1 cellular context compared by ENCODE assay signal in genomic region chr6:31814677-31815024, GRCh38.
A peak's percentile ranks its signal among the peaks of the same experiment; 100 is the strongest.
TF ChIP-seq lines count a peak whose summit lies in the region.

No MANE protein-coding gene starts in this region.

TF ChIP-seq in K562, 482 proteins besides CTCF, POLR2A, EP300 and RAD21 (continues in another document):
- TF ChIP-seq ZNF561 (CRISPR knock-in tag; conservative IDR thresholded peaks at IDR 0.05) (peak; percentile 63; the same call in 1 of the 2 replicates), BRD9 (IDR thresholded peaks at IDR 0.05; ENCODE audit: low read depth, partially characterized antibody) (peak; percentile 95), POLR2AphosphoS5 (IDR thresholded peaks at IDR 0.05; ENCODE audit: control insufficient read depth, insufficient read depth, low read depth, low read length) (peak; percentile 72; the same call in 1 of the 2 replicates), CHD1 (IDR thresholded peaks at IDR 0.05; ENCODE audit: low read length) (peak; percentile 83), MEIS2 (IDR thresholded peaks at IDR 0.05; ENCODE audit: partially characterized antibody) (peak; percentile 69), THRAP3 (IDR thresholded peaks at IDR 0.05; ENCODE audit: borderline replicate concordance) (no peak), DPF2 (IDR thresholded peaks at IDR 0.05) (peak; percentile 85), RNF2 (IDR thresholded peaks at IDR 0.05) (peak; percentile 27; the same call in 1 of the 2 replicates), ZNF445 (CRISPR knock-in tag; IDR thresholded peaks at IDR 0.05; ENCODE audit: low read depth) (peak; percentile 60; the same call in 1 of the 2 replicates), UBTF (IDR thresholded peaks at IDR 0.05; ENCODE audit: borderline replicate concordance in 1 of 2, low read depth in 2 of 2, low read length in 2 of 2) (no peak), OTX1 (CRISPR knock-in tag; IDR thresholded peaks at IDR 0.05) (peak; percentile 84), TAF1 (IDR thresholded peaks at IDR 0.05; ENCODE audit: control insufficient read depth, extremely low read depth, insufficient read depth, low read length, severe bottlenecking) (peak; percentile 75), TCF7 (IDR thresholded peaks at IDR 0.05; ENCODE audit: borderline replicate concordance) (peak; percentile 69; the same call in 1 of the 2 replicates), MAZ (CRISPR knock-in tag; conservative IDR thresholded peaks at IDR 0.05 in 1 of 2, IDR thresholded peaks at IDR 0.05 in 1 of 2) (peak in 1 of 2 experiments; percentile 69; a peak in 2 of 4 replicates), ZNF830 (CRISPR knock-in tag; IDR thresholded peaks at IDR 0.05) (peak; percentile 72; the same call in 1 of the 2 replicates), ELF2 (CRISPR knock-in tag; IDR thresholded peaks at IDR 0.05) (peak; percentile 76), ZNF274 (IDR thresholded peaks at IDR 0.05; ENCODE audit: borderline replicate concordance, low read depth, low read length) (no peak), KLF6 (CRISPR knock-in tag; IDR thresholded peaks at IDR 0.05; ENCODE audit: borderline replicate concordance) (peak; percentile 91), ATF3 (IDR thresholded peaks at IDR 0.05) (no peak), ATF3 (CRISPR knock-in tag; conservative IDR thresholded peaks at IDR 0.05) (peak; percentile 46; the same call in 1 of the 2 replicates), HOMEZ (CRISPR knock-in tag; IDR thresholded peaks at IDR 0.05) (peak; percentile 72; the same call in 1 of the 2 replicates), PML (IDR thresholded peaks at IDR 0.05; ENCODE audit: low read length) (no peak), ZBTB17 (CRISPR knock-in tag; IDR thresholded peaks at IDR 0.05) (peak; percentile 55; the same call in 1 of the 2 replicates), ELF4 (CRISPR knock-in tag; IDR thresholded peaks at IDR 0.05) (peak; percentile 6; the same call in 1 of the 2 replicates), ZBTB2 (IDR thresholded peaks at IDR 0.05) (peak; percentile 49; the same call in 1 of the 2 replicates), PHTF2 (CRISPR knock-in tag; IDR thresholded peaks at IDR 0.05) (no peak), KLF13 (tag; IDR thresholded peaks at IDR 0.05; ENCODE audit: borderline replicate concordance, low read depth) (peak; percentile 83; the same call in 1 of the 2 replicates), CHD4 (IDR thresholded peaks at IDR 0.05; ENCODE audit: insufficient read depth, insufficient replicate concordance, low read depth, low read length, poor library complexity, severe bottlenecking) (peak; percentile 90), NKRF (IDR thresholded peaks at IDR 0.05; ENCODE audit: borderline replicate concordance) (peak; percentile 78; the same call in 1 of the 2 replicates), ZNF586 (CRISPR knock-in tag; conservative IDR thresholded peaks at IDR 0.05) (0 out of 2 replicates have a peak, but pooled peaks have one; percentile 25), MITF (IDR thresholded peaks at IDR 0.05) (no peak), TRIM24 (IDR thresholded peaks at IDR 0.05) (peak in 1 of 2 experiments; percentile 18; a peak in 1 of 4 replicates), ZBTB9 (CRISPR knock-in tag; IDR thresholded peaks at IDR 0.05) (0 out of 2 replicates have a peak, but pooled peaks have one; percentile 18), NRF1 (conservative IDR thresholded peaks at IDR 0.05 in 1 of 2, IDR thresholded peaks at IDR 0.05 in 1 of 2) (no peak), SRF (CRISPR knock-in tag; IDR thresholded peaks at IDR 0.05) (peak; percentile 73 to 92; a peak in 3 of 4 replicates), CC2D1A (IDR thresholded peaks at IDR 0.05) (peak; percentile 85; the same call in 1 of the 2 replicates), XRCC4 (IDR thresholded peaks at IDR 0.05; ENCODE audit: extremely low read depth, insufficient read depth, insufficient read length) (no peak), ZBTB7A (IDR thresholded peaks at IDR 0.05; ENCODE audit: borderline replicate concordance, control insufficient read depth, low read depth, low read length) (no peak; the same call in 1 of the 2 replicates), DDX20 (tag; IDR thresholded peaks at IDR 0.05; ENCODE audit: low read depth) (no peak), PHF21A (IDR thresholded peaks at IDR 0.05; ENCODE audit: borderline replicate concordance, low read depth) (peak; percentile 85; the same call in 1 of the 2 replicates), ZNF740 (CRISPR knock-in tag; IDR thresholded peaks at IDR 0.05) (no peak; the same call in none of the 2 replicates), ZNF740 (tag; IDR thresholded peaks at IDR 0.05) (peak in 1 of 2 experiments; percentile 87; a peak in 2 of 4 replicates), TFE3 (CRISPR knock-in tag; IDR thresholded peaks at IDR 0.05) (peak; percentile 1; the same call in 1 of the 2 replicates), BCLAF1 (IDR thresholded peaks at IDR 0.05; ENCODE audit: borderline replicate concordance in 1 of 2, control insufficient read depth in 1 of 2, low read depth in 2 of 2, low read length in 1 of 2) (0 out of 4 replicates have a peak, but pooled peaks of 1 of the 2 experiments have one; percentile 52), NFXL1 (CRISPR knock-in tag; IDR thresholded peaks at IDR 0.05) (no peak), MYC (IDR thresholded peaks at IDR 0.05; ENCODE audit: low read depth, low read length) (0 out of 2 replicates have a peak, but pooled peaks have one; percentile 46), MYC (CRISPR knock-in tag; IDR thresholded peaks at IDR 0.05; ENCODE audit: borderline replicate concordance, low read depth) (no peak)
